ENCODE assay signal across 9 cellular contexts in genomic region chr1:160099716-160100375, GRCh38. TPM values are rescaled to one million over a fixed set of nuclear protein-coding genes. Genes with fewer than 3 reads are reported as not detected.
DNase-seq lines count a peak whose midpoint lies in the region; ATAC-seq and TF ChIP-seq lines count a peak whose summit lies in the region.
"Had no signal": no experiment of that assay in that cellular context is flagged by ENCODE, and none has a peak within 500 bp of the region (broad histone marks: within the 10 kb centered on the region; RNA-seq: fewer than 3 reads in every experiment).

No MANE protein-coding gene starts in this region.

- no peaks in the 10 kb centered on the region for H3K9me2 ChIP-seq in PC-9 (ENCODE audit: insufficient read depth)

- H3K4me3 Mint-ChIP-seq in CD4-positive, alpha-beta memory T cell, result peak overlapping the region in 7 of 8 donors; percentile 78 to 87 (median 82)

- H3K9me3 ChIP-seq in CD4-positive, alpha-beta memory T cell (ENCODE audit: control insufficient read depth in 1 of 2, low read length in 2 of 2), result no peaks in the 10 kb centered on the region
- H3K9me3 ChIP-seq in PC-9 (ENCODE audit: insufficient read depth, low read depth) (no peaks in the 10 kb centered on the region), esophagus (ENCODE audit: control insufficient read depth in 2 of 2, insufficient read depth in 1 of 2, low read depth in 1 of 2, low read length in 1 of 2) (no peaks in the 10 kb centered on the region), sigmoid colon (no peaks in the 10 kb centered on the region)

- peak overlapping the region; percentile 93 to 98 (median 97) for H3K27ac Mint-ChIP-seq in CD4-positive, alpha-beta memory T cell

- H3K27me3 ChIP-seq in CD4-positive, alpha-beta memory T cell (ENCODE audit: insufficient read depth, low read length), result no peaks in the 10 kb centered on the region
- H3K27me3 ChIP-seq in PC-9 (ENCODE audit: insufficient read depth, low read depth) (no peaks in the 10 kb centered on the region), esophagus (ENCODE audit: control insufficient read depth in 1 of 2, insufficient read depth in 2 of 2, low read length in 2 of 2) (no peaks in the 10 kb centered on the region), sigmoid colon (no peaks in the 10 kb centered on the region)
- H3K27me3 ChIP-seq: foreskin keratinocyte had no signal

- ATAC-seq in HG03565 (IDR thresholded peaks at IDR 0.05; ENCODE audit: unreplicated experiment), result no peak

- no peak for TF ChIP-seq EP300 in sigmoid colon (IDR thresholded peaks at IDR 0.05)

- no peak overlapping the region for H3K4me3 ChIP-seq in CD4-positive, alpha-beta memory T cell (ENCODE audit: low read length in 2 of 2)
- H3K4me3 ChIP-seq in PC-9 (no peak overlapping the region), esophagus (ENCODE audit: low read depth in 1 of 2, low read length in 2 of 2) (no peak overlapping the region), sigmoid colon (no peak overlapping the region)

- no peak for DNase-seq in CD4-positive, alpha-beta memory T cell
- DNase-seq in PC-9 (no peak), sigmoid colon (no peak), glomerular visceral epithelial cell (ENCODE audit: extremely low spot score) (no peak), T-helper 9 cell (no peak), DMS114 treated with DMSO at 0.1 percent for 48 hours (lab: John Stamatoyannopoulos, UW; ENCODE audit: unreplicated experiment) (no peak)
- DNase-seq: foreskin keratinocyte had no signal

- CTCF ChIA-PET in CD4-positive, alpha-beta memory T cell (lab: Charles Lee; ENCODE audit: partially characterized antibody), result interaction anchor here (1.1 to 7.1 kb wide), 8 partner anchors 13 to 262 kb away, joined by 4 to 83 read pairs (median 32); partner anchors contain the start of genes DCAF8 and KCNJ9
- CTCF ChIA-PET in PC-9 (lab: Charles Lee), result interaction anchor here (1.2 kb wide), 1 partner anchor 120 kb away, joined by 8 read pairs; no protein-coding TSS in a partner anchor

- POLR2A ChIA-PET in CD4-positive, alpha-beta memory T cell (lab: Charles Lee; ENCODE audit: partially characterized antibody), result interaction anchor here (0.9 to 2.6 kb wide), 7 partner anchors 69 to 189 kb away, joined by 3 to 28 read pairs (median 13); partner anchors contain the start of genes DCAF8, PEX19 and PIGM
- POLR2A ChIA-PET in PC-9 (lab: Charles Lee; ENCODE audit: unreplicated experiment), result interaction anchor here (0.7 kb wide), 1 partner anchor 63 kb away, joined by 3 read pairs; no protein-coding TSS in a partner anchor

- no TSS peak for BruUV-seq in PC-9 (replicated peaks; lab: Mats Ljungman, UMichigan)

- H3K36me3 Mint-ChIP-seq in CD4-positive, alpha-beta memory T cell, result peaks cover 0 to 19% of the 10 kb centered on the region in 2 donors

- peaks cover 0 to 2% of the 10 kb centered on the region in 2 donors for H3K27me3 Mint-ChIP-seq in CD4-positive, alpha-beta memory T cell

- peak overlapping the region; percentile 87; the same call in 1 of the 2 replicates for H3K4me2 ChIP-seq in PC-9

- H3K36me3 ChIP-seq in CD4-positive, alpha-beta memory T cell (ENCODE audit: insufficient read depth, low read length), result no peaks in the 10 kb centered on the region
- H3K36me3 ChIP-seq in PC-9 (ENCODE audit: low read depth), result no peaks in the 10 kb centered on the region
- peaks cover 0 to 5% of the 10 kb centered on the region in 2 donors for H3K36me3 ChIP-seq in esophagus (ENCODE audit: control insufficient read depth in 2 of 2, insufficient read depth in 2 of 2, low read length in 1 of 2)
- H3K36me3 ChIP-seq in sigmoid colon, result peaks cover 0 to 1% (median 0%) of the 10 kb centered on the region in 4 donors

- no peaks in the 10 kb centered on the region for H3K9me3 Mint-ChIP-seq in CD4-positive, alpha-beta memory T cell

- H3F3A ChIP-seq in PC-9 (ENCODE audit: insufficient read depth, low read depth), result peaks cover 13% of the 10 kb centered on the region; the same call in 1 of the 2 replicates

- H3K27ac ChIP-seq in CD4-positive, alpha-beta memory T cell (ENCODE audit: low read depth, low read length), result peak overlapping the region; percentile 96
- H3K27ac ChIP-seq in PC-9, result no peak overlapping the region
- peak overlapping the region; percentile 54 to 78 for H3K27ac ChIP-seq in esophagus (ENCODE audit: low read depth in 2 of 2, low read length in 1 of 2)
- peak overlapping the region; percentile 91 to 98 (median 95) for H3K27ac ChIP-seq in sigmoid colon

- H3K79me2 ChIP-seq in PC-9 (ENCODE audit: low read depth), result no peaks in the 10 kb centered on the region; the same call in 1 of the 2 replicates

- intact Hi-C loops in CD4-positive, alpha-beta memory T cell (cut with micrococcal nuclease), result loop anchor here (1.0 to 10.0 kb wide), 5 partner anchors 68 to 1291 kb away; partner anchors contain the start of genes DUSP23, PIGM, TAGLN2 and UFC1
- intact Hi-C loops in PC-9 (cut with micrococcal nuclease; ENCODE audit: unreplicated experiment), result loop anchor here (10.0 kb wide), 1 partner anchor 195 kb away; the partner anchor contains the start of gene CFAP45
- intact Hi-C loops in sigmoid colon (cut with DNase I), result loop anchor here (2.0 to 10.0 kb wide), 5 partner anchors 68 to 297 kb away; partner anchors contain the start of genes COPA, NCSTN and PIGM

- peak overlapping the region; percentile 76; the same call in 1 of the 2 replicates for H2AFZ ChIP-seq in PC-9

- no peak for TF ChIP-seq POLR2A in sigmoid colon (IDR thresholded peaks at IDR 0.05)

- H4K20me1 ChIP-seq in PC-9 (ENCODE audit: insufficient read depth), result no peaks in the 10 kb centered on the region

- peaks cover 24 to 63% (median 43%) of the 10 kb centered on the region in 4 donors for H3K4me1 Mint-ChIP-seq in CD4-positive, alpha-beta memory T cell

- 89% methylated on average over 2 of the region's 2 CpGs for WGBS in esophagus, 2 donors
- WGBS in sigmoid colon, 2 donors, result 96 to 98% methylated on average over 2 of the region's 2 CpGs

- peaks cover 55% of the 10 kb centered on the region for H3K4me1 ChIP-seq in CD4-positive, alpha-beta memory T cell (ENCODE audit: insufficient read depth, low read length)
- H3K4me1 ChIP-seq in PC-9 (replicated peaks; ENCODE audit: insufficient read depth), result peaks cover 34% of the 10 kb centered on the region
- peaks cover 10 to 23% of the 10 kb centered on the region in 2 donors for H3K4me1 ChIP-seq in esophagus (ENCODE audit: control insufficient read depth in 2 of 2, insufficient read depth in 2 of 2, low read length in 1 of 2)
- peaks cover 0 to 73% (median 65%) of the 10 kb centered on the region in 4 donors for H3K4me1 ChIP-seq in sigmoid colon

- TF ChIP-seq CTCF in PC-9 (conservative IDR thresholded peaks at IDR 0.05) (no peak), sigmoid colon (IDR thresholded peaks at IDR 0.05) (no peak)

RNA-seq across cellular contexts. Expression of gene IGSF8, which starts 1.4 kb away (rescaled TPM):
- total RNA-seq in CD4-positive, alpha-beta memory T cell, result 10 to 100 TPM; 48.8 to 51.2 TPM
- 10 to 100 TPM; 36.8 to 46.9 TPM for polyA plus RNA-seq in CD4-positive, alpha-beta memory T cell
- total RNA-seq in PC-9 (2021) (27.4 and 38.0 TPM in 2 replicates), sigmoid colon (10 to 100 TPM; 11.1 to 11.4 (median 11.3) TPM)
- polyA plus RNA-seq in esophagus (10 to 100 TPM; 12.6 to 16.1 TPM), sigmoid colon (10 to 100 TPM in 1 of 3 donors, 1 to 10 TPM in 2; 4.8 to 34.9 (median 7.2) TPM)

RNA-seq across cellular contexts. Expression of gene ATP1A2, which starts 15.7 kb away (rescaled TPM):
- total RNA-seq in CD4-positive, alpha-beta memory T cell, result not detected
- polyA plus RNA-seq in CD4-positive, alpha-beta memory T cell, result not detected
- total RNA-seq in PC-9 (2021), result 1.1 TPM in 2 replicates
- polyA plus RNA-seq in esophagus, result 1 to 10 TPM; 3.4 to 4.3 TPM
- total RNA-seq in sigmoid colon, result 100 to 1,000 TPM in 2 of 4 donors, 10 to 100 TPM in 2; 60.7 to 153 (median 102) TPM
- polyA plus RNA-seq in sigmoid colon, result 1 to 10 TPM in 2 of 3 donors, under 1 TPM in 1; 0.92 to 5.7 (median 1.8) TPM
- total RNA-seq: foreskin keratinocyte had no signal
- polyA plus RNA-seq: foreskin keratinocyte had no signal

RNA-seq across cellular contexts. Expression of gene KCNJ9, which starts 18.5 kb away (rescaled TPM):
- not detected for total RNA-seq in CD4-positive, alpha-beta memory T cell
- not detected for polyA plus RNA-seq in CD4-positive, alpha-beta memory T cell
- total RNA-seq in PC-9 (2021) (not detected in 2 replicates), sigmoid colon (under 1 TPM; under 0.01 to 0.36 (median 0.27) TPM)
- polyA plus RNA-seq in esophagus (not detected), sigmoid colon (under 1 TPM in 1 of 3 donors, not detected in 2; 0.22 TPM)
- total RNA-seq: foreskin keratinocyte had no signal
- polyA plus RNA-seq: foreskin keratinocyte had no signal

RNA-seq across cellular contexts. Expression of gene KCNJ10, which starts 29.9 kb away (rescaled TPM):
- total RNA-seq in CD4-positive, alpha-beta memory T cell, result not detected
- polyA plus RNA-seq in CD4-positive, alpha-beta memory T cell, result under 1 TPM in 1 of 2 donors, not detected in 1; 0.08 TPM
- not detected in 2 replicates for total RNA-seq in PC-9 (2021)
- polyA plus RNA-seq in esophagus, result not detected
- total RNA-seq in sigmoid colon, result under 1 TPM in 2 of 4 donors, not detected in 2; 0.27 to 0.36 TPM
- 1 to 10 TPM in 1 of 3 donors, under 1 TPM in 1, not detected in 1; 0.23 to 1.3 TPM for polyA plus RNA-seq in sigmoid colon
- total RNA-seq: foreskin keratinocyte had no signal
- polyA plus RNA-seq: foreskin keratinocyte had no signal

RNA-seq across cellular contexts. Expression of gene ATP1A4, which starts 51.6 kb away (rescaled TPM):
- not detected for total RNA-seq in CD4-positive, alpha-beta memory T cell
- polyA plus RNA-seq in CD4-positive, alpha-beta memory T cell, result not detected
- total RNA-seq in PC-9 (2021) (not detected in 2 replicates), sigmoid colon (1 to 10 TPM in 1 of 4 donors, under 1 TPM in 1, not detected in 2; 0.27 to 3.0 TPM)
- polyA plus RNA-seq in esophagus (under 1 TPM in 1 of 2 donors, not detected in 1; 0.06 TPM), sigmoid colon (under 1 TPM in 1 of 3 donors, not detected in 2; 0.22 TPM)
- total RNA-seq: foreskin keratinocyte had no signal
- polyA plus RNA-seq: foreskin keratinocyte had no signal

Comparison
In these comparisons a context has a peak if more than half of its experiments do, and no peak if none do; other contexts are left out.
1. RNA of gene ATP1A2, which starts 15.7 kb away (total RNA-seq): 60.7 to 153 TPM in sigmoid colon; 1.1 TPM in PC-9 and not detected in CD4-positive, alpha-beta memory T cell; every median in the first group is over 10 times any median in the second.